21 cellular contexts compared by ENCODE assay signal in genomic region chr12:127720334-127720733, GRCh38.
A peak's percentile ranks its signal among the peaks of the same experiment; 100 is the strongest.
DNase-seq lines count a peak whose midpoint lies in the region; TF ChIP-seq lines count a peak whose summit lies in the region.
"Had no signal": no experiment of that assay in that cellular context is flagged by ENCODE, and none has a peak within 500 bp of the region (broad histone marks: within the 10 kb centered on the region; RNA-seq: fewer than 3 reads in every experiment).

No MANE protein-coding gene starts in this region.

- no peak overlapping the region for H2BK12ac ChIP-seq in neuronal stem cell (ENCODE audit: low read length)

- DNase-seq in NCI-H748 (lab: John Stamatoyannopoulos, UW; ENCODE audit: unreplicated experiment) (peak; percentile 77), NCI-H748 treated with DMSO at 0.1 percent for 48 hours (lab: John Stamatoyannopoulos, UW) (peak; percentile 60), neuronal stem cell (ENCODE audit: low spot score) (no peak), WERI-Rb-1 (no peak), substantia nigra (lab: John Stamatoyannopoulos, UW) (no peak)
- DNase-seq: 8988T; ACHN; BE2C; C1 segment of cervical spinal cord; CD4-positive, alpha-beta memory T cell; CD4-positive, CD25-positive, alpha-beta regulatory T cell; CD8-positive, alpha-beta memory T cell; COR-L47; DMS 273 treated with DMSO at 0.1 percent for 48 hours; DMS153; DMS53; DMS79; DND-41; EL; GDM1 had no signal

- WGBS in neuronal stem cell (ENCODE audit: extremely low coverage in 2 of 2, insufficient read length in 2 of 2, insufficient replicate concordance in 1 of 2), 2 donors: no CpG with 5 or more reads among the region's 12 CpGs

- H3K27ac ChIP-seq in neuronal stem cell (replicated peaks; ENCODE audit: low read length) (no peak overlapping the region), WERI-Rb-1 (no peak overlapping the region), substantia nigra (ENCODE audit: low read depth, low read length, poor library complexity, severe bottlenecking) (no peak overlapping the region)
- H3K27ac ChIP-seq: BLaER1 had no signal

- H3K4me2 ChIP-seq in neuronal stem cell (ENCODE audit: insufficient read depth, low read length, poor library complexity, severe bottlenecking): no peak overlapping the region
- H3K4me2 ChIP-seq: BLaER1 had no signal

- H3K27me3 ChIP-seq in neuronal stem cell (ENCODE audit: control insufficient read depth in 3 of 3, insufficient read depth in 3 of 3, low read depth in 1 of 3, low read length in 3 of 3) (no peaks in the 10 kb centered on the region), WERI-Rb-1 (ENCODE audit: insufficient read depth, low read depth, severe bottlenecking) (no peaks in the 10 kb centered on the region)
- H3K27me3 ChIP-seq: BE2C, BLaER1 had no signal

- H3K14ac ChIP-seq in neuronal stem cell (ENCODE audit: low read length): peak overlapping the region; percentile 23

- TF ChIP-seq CTCF in WERI-Rb-1 (IDR thresholded peaks at IDR 0.05; ENCODE audit: low read depth, low read length): no peak

- no peak overlapping the region for H2BK15ac ChIP-seq in neuronal stem cell (ENCODE audit: low read length)

- H3K4me3 ChIP-seq in neuronal stem cell (ENCODE audit: low read length in 2 of 2): no peak overlapping the region
- H3K4me3 ChIP-seq in WERI-Rb-1 (ENCODE audit: low read depth, low read length): no peak overlapping the region
- H3K4me3 ChIP-seq: BLaER1 had no signal

- no peaks in the 10 kb centered on the region for H3K4me1 ChIP-seq in neuronal stem cell (ENCODE audit: control insufficient read depth in 2 of 2, insufficient read depth in 1 of 2, low read depth in 1 of 2, low read length in 2 of 2)
- H3K4me1 ChIP-seq: BE2C had no signal

- no peaks in the 10 kb centered on the region for H3K79me1 ChIP-seq in neuronal stem cell (ENCODE audit: low read depth, low read length)

- no peaks in the 10 kb centered on the region for H3K36me3 ChIP-seq in neuronal stem cell (replicated peaks in 1 of 2; ENCODE audit: control insufficient read depth in 2 of 2, insufficient read depth in 2 of 2, low read length in 2 of 2)
- H3K36me3 ChIP-seq in WERI-Rb-1: no peaks in the 10 kb centered on the region
- H3K36me3 ChIP-seq: BE2C, BLaER1 had no signal

- H4K91ac ChIP-seq in neuronal stem cell (ENCODE audit: low read depth, low read length, poor library complexity): no peak overlapping the region

- no peak overlapping the region for H2BK120ac ChIP-seq in neuronal stem cell (ENCODE audit: low read depth, low read length)

- peak overlapping the region; percentile 81 for H2AK5ac ChIP-seq in neuronal stem cell (ENCODE audit: low read depth, low read length)

- H3K4ac ChIP-seq in neuronal stem cell (ENCODE audit: low read length): no peak overlapping the region

- no peak overlapping the region for H3K9ac ChIP-seq in neuronal stem cell (ENCODE audit: low read depth, low read length, poor library complexity)
- H3K9ac ChIP-seq: BLaER1 had no signal

- H3K9me3 ChIP-seq in neuronal stem cell (replicated peaks in 1 of 2; ENCODE audit: control insufficient read depth in 2 of 2, insufficient read depth in 1 of 2, low read depth in 1 of 2, low read length in 2 of 2): no peaks in the 10 kb centered on the region
- H3K9me3 ChIP-seq in WERI-Rb-1 (ENCODE audit: severe bottlenecking): no peaks in the 10 kb centered on the region
- H3K9me3 ChIP-seq: BE2C had no signal

- no peak overlapping the region for H2AFZ ChIP-seq in neuronal stem cell (ENCODE audit: low read length)

- no peak overlapping the region for H4K8ac ChIP-seq in neuronal stem cell (ENCODE audit: low read depth, low read length)

- H2BK5ac ChIP-seq in neuronal stem cell (ENCODE audit: low read length): no peak overlapping the region

- H3K23ac ChIP-seq in neuronal stem cell (ENCODE audit: low read depth, low read length, poor library complexity): no peak overlapping the region

- peak overlapping the region; percentile 87 for H3K18ac ChIP-seq in neuronal stem cell (ENCODE audit: low read length)

Comparison
In these comparisons a context has a peak if more than half of its experiments do, and no peak if none do; other contexts are left out.
1. DNase-seq: peak in NCI-H748 (single experiment) and NCI-H748 treated with DMSO at 0.1 percent for 48 hours (single experiment); none in neuronal stem cell (single experiment), WERI-Rb-1 (single experiment) and substantia nigra (0 of 49).